In genomic region chr17:8052256-8053252, GRCh38 we compare ENCODE assay signal across 23 cellular contexts. TPM values are rescaled to one million over a fixed set of nuclear protein-coding genes. Genes with fewer than 3 reads are reported as not detected.
"Had no signal": no experiment of that assay in that cellular context is flagged by ENCODE, and none has a peak within 500 bp of the region (broad histone marks: within the 10 kb centered on the region; RNA-seq: fewer than 3 reads in every experiment).

No MANE protein-coding gene starts in this region.

- DNase-seq: esophagus squamous epithelium; foreskin fibroblast; immature natural killer cell; left cardiac atrium; left ventricle myocardium inferior; lower lobe of right lung; midbrain; nephron progenitor cell; stimulated activated CD4-positive, alpha-beta T cell treated with anti-CD3 and anti-CD28 coated beads, Interleukin-12 subunit alpha, Interleukin-12 subunit beta, amount 100 ng/mL, for 4 hours; stimulated activated naive CD4-positive, alpha-beta T cell; stomach; substantia nigra; transverse colon had no signal

- H3K36me3 Mint-ChIP-seq: immature natural killer cell, memory B cell had no signal

- H3K4me1 ChIP-seq: left ventricle myocardium inferior had no signal

- H3K9me3 ChIP-seq: esophagus squamous epithelium, left ventricle myocardium inferior, lower lobe of right lung, neutrophil, stomach, thoracic aorta, transverse colon had no signal

- ATAC-seq: left cardiac atrium, lower lobe of right lung, sciatic nerve had no signal

- H3K27ac ChIP-seq: esophagus squamous epithelium, left ventricle myocardium inferior, lower lobe of right lung, neutrophil, skin epidermis, stomach, thoracic aorta, transverse colon had no signal

- H3K27ac Mint-ChIP-seq: dendritic cell treated with granulocyte-macrophage colony-stimulating factor and Interleukin-4, amounts not matched to agents 40 ng/mL and 50 ng/mL, for 4 days; immature natural killer cell; memory B cell; nephron progenitor cell had no signal

- H3K4me3 ChIP-seq: esophagus squamous epithelium, left ventricle myocardium inferior, lower lobe of right lung, skin epidermis, stomach, thoracic aorta, transverse colon had no signal

- H3K36me3 ChIP-seq: esophagus squamous epithelium, left ventricle myocardium inferior, lower lobe of right lung, neutrophil, stomach, thoracic aorta, transverse colon had no signal

- H3K9me3 Mint-ChIP-seq: dendritic cell treated with granulocyte-macrophage colony-stimulating factor and Interleukin-4, amounts not matched to agents 40 ng/mL and 50 ng/mL, for 4 days; immature natural killer cell; memory B cell; nephron progenitor cell had no signal

- H3K4me3 Mint-ChIP-seq: dendritic cell treated with granulocyte-macrophage colony-stimulating factor and Interleukin-4, amounts not matched to agents 40 ng/mL and 50 ng/mL, for 4 days; immature natural killer cell; memory B cell; nephron progenitor cell had no signal

RNA-seq across cellular contexts. Expression of gene ALOX15B, which starts 13.7 kb away (rescaled TPM):
- total RNA-seq: left ventricle myocardium inferior, pulmonary artery endothelial cell, sciatic nerve, urinary bladder had no signal
- polyA plus RNA-seq: immature natural killer cell had no signal

RNA-seq across cellular contexts. Expression of gene ALOX12B, which starts 35.0 kb away (rescaled TPM):
- total RNA-seq: left cardiac atrium, left ventricle myocardium inferior, lower lobe of right lung, osteoblast, pulmonary artery endothelial cell, sciatic nerve, stomach, thoracic aorta, transverse colon had no signal
- polyA plus RNA-seq: urinary bladder had no signal

RNA-seq across cellular contexts. Expression of gene GUCY2D, which starts 50.1 kb away (rescaled TPM):
- total RNA-seq: epithelial cell of proximal tubule, esophagus squamous epithelium, left ventricle myocardium inferior, osteoblast, pulmonary artery endothelial cell, sciatic nerve, stomach, thoracic aorta, urinary bladder had no signal
- polyA plus RNA-seq: immature natural killer cell, urinary bladder had no signal
